In genomic region chr2:201149064-201149820, GRCh38 we compare ENCODE assay signal across 1 cellular context.
TF ChIP-seq lines count a peak whose summit lies in the region.

No MANE protein-coding gene starts in this region.

TF ChIP-seq in HepG2, 621 proteins besides CTCF, POLR2A, EP300 and RAD21 (continued from another document and continues in another):
- TF ChIP-seq ZNF280D (CRISPR knock-in tag; IDR thresholded peaks at IDR 0.05) (no peak), ZNF550 (CRISPR knock-in tag; IDR thresholded peaks at IDR 0.05; ENCODE audit: borderline replicate concordance) (no peak), ZBTB14 (CRISPR knock-in tag; IDR thresholded peaks at IDR 0.05) (no peak), ASH2L (IDR thresholded peaks at IDR 0.05; ENCODE audit: insufficient read length, low read depth, low read length) (peak; percentile 84), ZBTB25 (CRISPR knock-in tag; IDR thresholded peaks at IDR 0.05) (0 out of 2 replicates have a peak, but pooled peaks have one; percentile 27), MIER3 (CRISPR knock-in tag; IDR thresholded peaks at IDR 0.05; ENCODE audit: borderline replicate concordance) (no peak), MTF2 (CRISPR knock-in tag; IDR thresholded peaks at IDR 0.05; ENCODE audit: borderline replicate concordance) (no peak), ZNF503 (CRISPR knock-in tag; IDR thresholded peaks at IDR 0.05) (peak; percentile 46; the same call in 1 of the 2 replicates), ZMYM3 (CRISPR knock-in tag; IDR thresholded peaks at IDR 0.05) (no peak), ZNF777 (CRISPR knock-in tag; IDR thresholded peaks at IDR 0.05) (no peak), KLF9 (CRISPR knock-in tag; IDR thresholded peaks at IDR 0.05; ENCODE audit: low read depth) (no peak), NR0B2 (CRISPR knock-in tag; IDR thresholded peaks at IDR 0.05) (no peak), SRSF9 (IDR thresholded peaks at IDR 0.05; ENCODE audit: borderline replicate concordance, insufficient read depth, low read depth, low read length, poor library complexity, severe bottlenecking) (no peak), ERF (CRISPR knock-in tag; IDR thresholded peaks at IDR 0.05) (peak; percentile 64; the same call in 1 of the 2 replicates), SUZ12 (IDR thresholded peaks at IDR 0.05; ENCODE audit: low read depth, low read length) (no peak), MZF1 (CRISPR knock-in tag; IDR thresholded peaks at IDR 0.05; ENCODE audit: borderline replicate concordance) (no peak), ZNF333 (CRISPR knock-in tag; IDR thresholded peaks at IDR 0.05; ENCODE audit: borderline replicate concordance) (no peak), ZNF572 (CRISPR knock-in tag; IDR thresholded peaks at IDR 0.05) (no peak), NCOA2 (CRISPR knock-in tag; IDR thresholded peaks at IDR 0.05) (peak; percentile 79), ZSCAN25 (CRISPR knock-in tag; IDR thresholded peaks at IDR 0.05) (peak; percentile 75), SP4 (CRISPR knock-in tag; IDR thresholded peaks at IDR 0.05) (no peak), PBX3 (CRISPR knock-in tag; IDR thresholded peaks at IDR 0.05; ENCODE audit: borderline replicate concordance) (no peak), ZNF781 (CRISPR knock-in tag; IDR thresholded peaks at IDR 0.05; ENCODE audit: borderline replicate concordance, not compliant biosample characterization) (no peak), YEATS2 (CRISPR knock-in tag; IDR thresholded peaks at IDR 0.05; ENCODE audit: borderline replicate concordance) (peak; percentile 52; the same call in 1 of the 2 replicates), ZNF841 (CRISPR knock-in tag; IDR thresholded peaks at IDR 0.05; ENCODE audit: borderline replicate concordance) (no peak), SOX13 (IDR thresholded peaks at IDR 0.05) (no peak), SOX13 (CRISPR knock-in tag; conservative IDR thresholded peaks at IDR 0.05 in 1 of 2, IDR thresholded peaks at IDR 0.05 in 1 of 2) (peak in 1 of 2 experiments; percentile 88; a peak in 2 of 4 replicates), ZNF275 (CRISPR knock-in tag; IDR thresholded peaks at IDR 0.05; ENCODE audit: borderline replicate concordance) (no peak), RBFOX2 (IDR thresholded peaks at IDR 0.05; ENCODE audit: low read depth, low read length) (no peak), ZNF513 (CRISPR knock-in tag; conservative IDR thresholded peaks at IDR 0.05) (no peak), HDAC2 (CRISPR knock-in tag; IDR thresholded peaks at IDR 0.05) (peak; percentile 89), ZNF773 (CRISPR knock-in tag; IDR thresholded peaks at IDR 0.05; ENCODE audit: borderline replicate concordance) (no peak), ZNF614 (CRISPR knock-in tag; IDR thresholded peaks at IDR 0.05; ENCODE audit: borderline replicate concordance) (peak; percentile 89; the same call in 1 of the 2 replicates), TCF7 (IDR thresholded peaks at IDR 0.05; ENCODE audit: low read depth) (peak; percentile 52), ZNF761 (CRISPR knock-in tag; conservative IDR thresholded peaks at IDR 0.05) (0 out of 2 replicates have a peak, but pooled peaks have one; percentile 5), CSRNP2 (CRISPR knock-in tag; conservative IDR thresholded peaks at IDR 0.05; ENCODE audit: low read depth) (no peak), POGZ (CRISPR knock-in tag; IDR thresholded peaks at IDR 0.05) (no peak; the same call in 1 of the 2 replicates), ARNTL (CRISPR knock-in tag; IDR thresholded peaks at IDR 0.05) (no peak), ZSCAN20 (CRISPR knock-in tag; IDR thresholded peaks at IDR 0.05; ENCODE audit: borderline replicate concordance) (no peak), RFX5 (IDR thresholded peaks at IDR 0.05; ENCODE audit: low read depth, low read length) (no peak), RARG (CRISPR knock-in tag; IDR thresholded peaks at IDR 0.05; ENCODE audit: low read depth) (no peak), ZNF547 (CRISPR knock-in tag; IDR thresholded peaks at IDR 0.05) (no peak), ZNF260 (CRISPR knock-in tag; IDR thresholded peaks at IDR 0.05; ENCODE audit: borderline replicate concordance, low read depth) (no peak), ZNF784 (CRISPR knock-in tag; IDR thresholded peaks at IDR 0.05; ENCODE audit: borderline replicate concordance) (no peak), SIN3A (IDR thresholded peaks at IDR 0.05; ENCODE audit: borderline replicate concordance, low read depth, low read length) (no peak), LRRFIP1 (CRISPR knock-in tag; conservative IDR thresholded peaks at IDR 0.05) (no peak), ZNF17 (CRISPR knock-in tag; IDR thresholded peaks at IDR 0.05) (no peak), DBP (CRISPR knock-in tag; IDR thresholded peaks at IDR 0.05; ENCODE audit: not compliant biosample characterization) (no peak)
